Comparison of ENCODE assay signal across 8 cellular contexts in genomic region chr3:183698318-183698731, GRCh38. TPM values are rescaled to one million over a fixed set of nuclear protein-coding genes. Genes with fewer than 3 reads are reported as not detected.
DNase-seq lines count a peak whose midpoint lies in the region; ATAC-seq and TF ChIP-seq lines count a peak whose summit lies in the region.

No MANE protein-coding gene starts in this region.

- peak overlapping the region; percentile 98 for H3K9ac ChIP-seq in iPS-18a (ENCODE audit: low read length)

- 0% methylated on average over 8 to 12 of the region's 12 CpGs for WGBS in body of pancreas, 2 donors

- POLR2A ChIA-PET in BJ (lab: Charles Lee) = no interaction called here

- DNase-seq in BJ (ENCODE audit: low read depth) (no peak), RKO (ENCODE audit: low spot score) (peak; percentile 64), body of pancreas (peak in 3 of 4 donors; percentile 6 to 23 (median 18)), skeletal muscle cell (ENCODE audit: low read depth) (no peak), amniotic stem cell (lab: John Stamatoyannopoulos, UW) (no peak)

- CTCF ChIA-PET in BJ (lab: Yijun Ruan, JAX) = interaction anchor here (1.7 kb wide), 1 partner anchor 69 kb away, joined by 4 read pairs; no protein-coding TSS in a partner anchor

- intact Hi-C loops in body of pancreas (cut with DNase I) = no loop called here

- H3K27ac ChIP-seq in body of pancreas = peak overlapping the region; percentile 69 to 86 (median 81)
- peak overlapping the region; percentile 95 for H3K27ac ChIP-seq in iPS-18a (ENCODE audit: low read length)

- TF ChIP-seq CTCF in BJ (IDR thresholded peaks at IDR 0.05; ENCODE audit: insufficient read depth, low read depth, low read length) (no peak), body of pancreas (IDR thresholded peaks at IDR 0.05) (no peak)

- no peak for TF ChIP-seq POLR2A in body of pancreas (IDR thresholded peaks at IDR 0.05)

- H3K36me3 ChIP-seq in BJ (ENCODE audit: control insufficient read depth, insufficient read depth, low read length) = 0 out of 2 replicates have a peak, but pooled peaks cover 2% of the 10 kb centered on the region
- no peaks in the 10 kb centered on the region for H3K36me3 ChIP-seq in body of pancreas (replicated peaks in 1 of 2; ENCODE audit: insufficient read depth in 1 of 2, low read depth in 2 of 2)
- H3K36me3 ChIP-seq in iPS-18a (ENCODE audit: control insufficient read depth, low read depth, low read length) = no peaks in the 10 kb centered on the region

- H3K4me3 ChIP-seq in BJ (ENCODE audit: low read depth, low read length) = peak overlapping the region; percentile 97
- H3K4me3 ChIP-seq in body of pancreas = peak overlapping the region; percentile 66 to 69
- H3K4me3 ChIP-seq in iPS-18a (ENCODE audit: low read length) = peak overlapping the region; percentile 98
- peak overlapping the region; percentile 70 for H3K4me3 ChIP-seq in skeletal muscle cell (ENCODE audit: low read depth, low read length)

- no peaks in the 10 kb centered on the region for H3K9me3 ChIP-seq in body of pancreas
- H3K9me3 ChIP-seq in iPS-18a (ENCODE audit: control insufficient read depth, low read depth, low read length) = no peaks in the 10 kb centered on the region

- H3K4me1 ChIP-seq in body of pancreas = peaks cover 16% of the 10 kb centered on the region
- peaks cover 14% of the 10 kb centered on the region for H3K4me1 ChIP-seq in iPS-18a (ENCODE audit: control insufficient read depth, low read depth, low read length)

- peak; percentile 12 for ATAC-seq in GM18868 (IDR thresholded peaks at IDR 0.05; ENCODE audit: unreplicated experiment)
- peak; percentile 22 for ATAC-seq in HG03097 (IDR thresholded peaks at IDR 0.05; ENCODE audit: low FRiP score, unreplicated experiment)
- ATAC-seq in body of pancreas = peak; percentile 30

- H3K27me3 ChIP-seq in BJ (ENCODE audit: control insufficient read depth, insufficient read depth, low read length) = no peaks in the 10 kb centered on the region
- H3K27me3 ChIP-seq in body of pancreas = no peaks in the 10 kb centered on the region
- no peaks in the 10 kb centered on the region for H3K27me3 ChIP-seq in iPS-18a (ENCODE audit: control insufficient read depth, insufficient read depth, low read length)

RNA-seq across cellular contexts. Expression of gene YEATS2, which starts 0.7 kb away (rescaled TPM):
- polyA plus RNA-seq in BJ (2011; rRNA removed) = 34.5 and 35.5 TPM in 2 replicates
- 28.6 and 42.1 TPM in 2 replicates for polyA minus RNA-seq in BJ (2011; rRNA and poly(A)+ RNA removed)
- total RNA-seq in body of pancreas = 10 to 100 TPM; 12.5 to 13.8 TPM

Comparison
In these comparisons a context has a peak if more than half of its experiments do, and no peak if none do; other contexts are left out.
1. DNase-seq: peak in RKO (single experiment) and body of pancreas (3 of 4); none in BJ (single experiment), skeletal muscle cell (single experiment) and amniotic stem cell (single experiment).
2. Peak in every context shown above with its lines, with median percentiles within 50 percentile points of each other: H3K4me3 ChIP-seq and ATAC-seq.